3 cellular contexts compared by ENCODE assay signal in genomic region chr1:226903819-226904710, GRCh38.
TF ChIP-seq lines count a peak whose summit lies in the region.

No MANE protein-coding gene starts in this region.

TF ChIP-seq in SK-N-SH treated with all-trans-retinoic acid at 6 μM for 48 hours, 23 proteins besides CTCF, POLR2A, EP300 and RAD21 (continued from another document):
- TF ChIP-seq ZNF565 (CRISPR knock-in tag; conservative IDR thresholded peaks at IDR 0.05; ENCODE audit: low read depth) (no peak), RARB (CRISPR knock-in tag; IDR thresholded peaks at IDR 0.05) (no peak)

TF ChIP-seq in SK-N-SH, 30 proteins besides CTCF, POLR2A, EP300 and RAD21 (continued from another document):
- no peak for TF ChIP-seq REST (IDR thresholded peaks at IDR 0.05; ENCODE audit: low read depth, low read length)
- TF ChIP-seq FOSL2 (IDR thresholded peaks at IDR 0.05; ENCODE audit: borderline replicate concordance, low read depth) = no peak
- no peak for TF ChIP-seq PBX3 (IDR thresholded peaks at IDR 0.05)
- TF ChIP-seq TAF1 (IDR thresholded peaks at IDR 0.05; ENCODE audit: borderline replicate concordance, low read depth, low read length) = no peak
- TF ChIP-seq YY1 (IDR thresholded peaks at IDR 0.05; ENCODE audit: low read depth) = no peak
- TF ChIP-seq ZBTB33 (IDR thresholded peaks at IDR 0.05; ENCODE audit: borderline replicate concordance, low read depth) = no peak

TF ChIP-seq in GM12878, 131 proteins besides CTCF, POLR2A, EP300 and RAD21:
- TF ChIP-seq SMAD1 (IDR thresholded peaks at IDR 0.05; ENCODE audit: low read depth, partially characterized antibody) = no peak
- peak; percentile 49; the same call in 1 of the 2 replicates for TF ChIP-seq TCF12 (IDR thresholded peaks at IDR 0.05; ENCODE audit: low read depth, low read length)
